Comparison of ENCODE assay signal across 22 cellular contexts in the genomic region with DNA sequence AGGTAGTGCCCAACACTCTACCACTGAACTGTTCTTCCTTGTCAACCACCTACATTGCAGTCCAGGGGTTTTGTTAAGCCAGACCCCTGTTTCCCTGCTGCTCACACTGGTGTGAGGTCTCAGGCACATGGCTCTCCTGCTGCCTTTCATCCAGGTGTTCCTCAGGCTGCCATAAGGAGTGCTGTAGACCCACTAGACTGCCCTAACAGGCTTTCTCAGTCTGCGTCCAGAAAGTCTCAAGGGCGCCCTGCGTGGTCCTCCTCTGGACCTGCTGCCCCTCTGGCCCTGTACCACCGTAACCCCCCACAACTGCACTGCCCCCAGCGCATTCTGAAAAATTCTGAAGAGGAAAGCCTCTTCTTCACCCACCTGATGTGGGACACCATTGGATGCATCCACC.
"Had no signal": no experiment of that assay in that cellular context is flagged by ENCODE, and none has a peak within 500 bp of the region (broad histone marks: within the 10 kb centered on the region; RNA-seq: fewer than 3 reads in every experiment).

No MANE protein-coding gene starts in this region.

- H3K27ac ChIP-seq: ascending aorta, cardiac muscle cell, KMS-11, SJCRH30 had no signal

- H3K4me2 ChIP-seq: KMS-11, SK-N-SH had no signal

- ATAC-seq: activated CD8-positive, alpha-beta memory T cell treated with anti-CD3 and anti-CD28 coated beads, Interleukin-2, amount 10 ng/mL, durations not matched to agents 7 days and 5 days had no signal

- H3K9me2 ChIP-seq: SK-N-SH had no signal

- H3K4me3 ChIP-seq: ascending aorta, cardiac muscle cell, SJCRH30 had no signal

- H3K4me1 ChIP-seq: ascending aorta, SJCRH30 had no signal

- H3K36me3 ChIP-seq: ascending aorta, cardiac muscle cell, SJCRH30 had no signal

- H3K9me3 ChIP-seq: ascending aorta, SJCRH30, SK-N-SH had no signal

- FAIRE-seq: colon had no signal

- H3K9ac ChIP-seq: KMS-11, SK-N-SH had no signal

- H3K27me3 ChIP-seq: ascending aorta, cardiac muscle cell, SJCRH30 had no signal

- DNase-seq: activated B cell treated with CpG ODN at 0.5 μM for 24 hours; activated CD4-positive, alpha-beta T cell treated with anti-CD3 and anti-CD28 coated beads for 1 hour; activated CD4-positive, alpha-beta T cell treated with anti-CD3 and anti-CD28 coated beads, Interleukin-2, amount 10 ng/mL, durations not matched to agents 24 days and 14 days; activated CD4-positive, alpha-beta T cell treated with anti-CD3 and anti-CD28 coated beads, Interleukin-2, amount 50 U/mL, for 48 hours; activated CD8-positive, alpha-beta memory T cell treated with anti-CD3 and anti-CD28 coated beads, Interleukin-2, amount 10 ng/mL, durations not matched to agents 7 days and 5 days; activated effector memory CD4-positive, alpha-beta T cell treated with Interleukin-2 at 50 U/mL for 16 hours; activated naive CD4-positive, alpha-beta T cell; activated T-cell treated with anti-CD3 and anti-CD28 coated beads, Interleukin-2, amount 50 U/mL, for 24 hours; NCI-H1092 treated with DMSO at 0.1 percent for 48 hours; NCI-H1417 treated with DMSO at 0.1 percent for 48 hours; NCI-H2029; NCI-H2107; NCI-H226; NCI-H510A; NK-92 treated with Interleukin-12 subunit alpha and Interleukin-12 subunit beta, amount 100 ng/mL, for 24 hours; T-helper 1 cell had no signal
